Comparison of ENCODE assay signal across 9 cellular contexts in genomic region chr7:32937344-32938174, GRCh38. TPM values are rescaled to one million over a fixed set of nuclear protein-coding genes. Genes with fewer than 3 reads are reported as not detected.
DNase-seq lines count a peak whose midpoint lies in the region; ATAC-seq and TF ChIP-seq lines count a peak whose summit lies in the region.
"Had no signal": no experiment of that assay in that cellular context is flagged by ENCODE, and none has a peak within 500 bp of the region (broad histone marks: within the 10 kb centered on the region; RNA-seq: fewer than 3 reads in every experiment).

No MANE protein-coding gene starts in this region.

- TF ChIP-seq POLR2A in GM18505 (IDR thresholded peaks at IDR 0.05; ENCODE audit: borderline replicate concordance, extremely low read depth, insufficient read depth, insufficient read length): no peak

- H3K4me3 ChIP-seq in fibroblast of pulmonary artery (replicated peaks; ENCODE audit: low read depth, low read length): no peak overlapping the region

- TF ChIP-seq CTCF in fibroblast of pulmonary artery (IDR thresholded peaks at IDR 0.05; ENCODE audit: low read length, missing control alignments): no peak

- intact Hi-C loops in sciatic nerve (cut with DNase I): no loop called here

- ATAC-seq in sciatic nerve (peak; percentile 17), GM18505 (IDR thresholded peaks at IDR 0.05; ENCODE audit: unreplicated experiment) (no peak)

- peak; percentile 31 for DNase-seq in EL
- peak; percentile 84 for DNase-seq in NCI-H748 (lab: John Stamatoyannopoulos, UW; ENCODE audit: unreplicated experiment)
- DNase-seq in fibroblast of pulmonary artery (ENCODE audit: low read depth): peak; percentile 57
- DNase-seq in sciatic nerve (ENCODE audit: low spot score): peak; percentile 73
- DNase-seq in activated CD8-positive, alpha-beta memory T cell treated with anti-CD3 and anti-CD28 coated beads for 24 hours: no peak
- DNase-seq in activated CD4-positive, alpha-beta T cell treated with anti-CD3 and anti-CD28 coated beads, Interleukin-2, amount 50 U/mL, for 48 hours: no peak
- no peak for DNase-seq in NCI-H526 treated with DMSO at 0.1 percent for 48 hours (lab: John Stamatoyannopoulos, UW)
- DNase-seq: activated CD8-positive, alpha-beta memory T cell treated with anti-CD3 and anti-CD28 coated beads, Interleukin-2, amount 50 U/mL, for 4 hours had no signal

RNA-seq across cellular contexts. Expression of gene FKBP9, which starts 19.7 kb away (rescaled TPM):
- total RNA-seq in sciatic nerve: 150 TPM

RNA-seq across cellular contexts. Expression of gene KBTBD2, which starts 46.0 kb away (rescaled TPM):
- total RNA-seq in sciatic nerve: 52.2 TPM

Comparison
In these comparisons a context has a peak if more than half of its experiments do, and no peak if none do; other contexts are left out.
1. DNase-seq: peak in EL (single experiment), NCI-H748 (single experiment), fibroblast of pulmonary artery (single experiment) and sciatic nerve (single experiment); none in activated CD8-positive, alpha-beta memory T cell treated with anti-CD3 and anti-CD28 coated beads for 24 hours (single experiment), activated CD4-positive, alpha-beta T cell treated with anti-CD3 and anti-CD28 coated beads, Interleukin-2, amount 50 U/mL, for 48 hours (0 of 2) and NCI-H526 treated with DMSO at 0.1 percent for 48 hours (single experiment).